Comparison of ENCODE assay signal across 12 cellular contexts in the genomic region with DNA sequence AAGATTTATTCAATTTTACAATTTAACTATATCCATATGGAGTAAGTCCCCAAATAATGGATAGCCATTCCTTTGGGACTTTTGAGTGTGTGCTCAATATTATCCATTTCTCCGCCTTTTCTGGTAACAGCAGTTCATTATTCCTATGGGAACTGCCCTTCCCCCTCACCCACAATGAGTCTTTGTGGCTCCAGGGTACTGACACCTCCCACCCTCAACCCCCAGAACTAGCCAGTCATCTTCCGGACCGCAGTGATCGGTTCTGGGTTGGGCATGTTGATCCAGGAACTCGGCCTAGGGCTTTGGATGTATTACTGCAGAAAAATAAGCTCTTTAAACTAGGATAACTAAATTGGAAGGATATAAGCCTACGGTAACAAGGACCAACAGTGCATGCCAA. TPM values are rescaled to one million over a fixed set of nuclear protein-coding genes. Genes with fewer than 3 reads are reported as not detected.
DNase-seq lines count a peak whose midpoint lies in the region; ATAC-seq and TF ChIP-seq lines count a peak whose summit lies in the region.
"Had no signal": no experiment of that assay in that cellular context is flagged by ENCODE, and none has a peak within 500 bp of the region (broad histone marks: within the 10 kb centered on the region; RNA-seq: fewer than 3 reads in every experiment).

No MANE protein-coding gene starts in this region.

- H3K27me3 Mint-ChIP-seq in activated T-cell treated with anti-CD3 and anti-CD28 coated beads, Interleukin-2, amount 50 U/mL, for 4 hours (ENCODE audit: low read depth), result peaks cover 60% of the 10 kb centered on the region
- H3K27me3 Mint-ChIP-seq in activated B cell treated with CpG ODN at 0.5 μM for 24 hours, result peaks cover 58% of the 10 kb centered on the region

- H3K4me3 Mint-ChIP-seq in activated T-cell treated with anti-CD3 and anti-CD28 coated beads, Interleukin-2, amount 50 U/mL, for 4 hours, result peak overlapping the region; percentile 7
- H3K4me3 Mint-ChIP-seq in activated B cell treated with CpG ODN at 0.5 μM for 24 hours, result peak overlapping the region; percentile 28
- H3K4me3 Mint-ChIP-seq: natural killer cell had no signal

- H3K4me1 ChIP-seq in smooth muscle cell (ENCODE audit: low read depth) (peaks cover 7% of the 10 kb centered on the region), HAP-1 (no peaks in the 10 kb centered on the region)

- H3K36me3 ChIP-seq in smooth muscle cell (ENCODE audit: low read depth) (no peaks in the 10 kb centered on the region), HAP-1 (replicated peaks) (no peaks in the 10 kb centered on the region)

- no peaks in the 10 kb centered on the region for H3K9me3 Mint-ChIP-seq in activated T-cell treated with anti-CD3 and anti-CD28 coated beads, Interleukin-2, amount 50 U/mL, for 4 hours
- no peaks in the 10 kb centered on the region for H3K9me3 Mint-ChIP-seq in activated B cell treated with CpG ODN at 0.5 μM for 24 hours
- H3K9me3 Mint-ChIP-seq: natural killer cell had no signal

- peaks cover 9% of the 10 kb centered on the region for H3F3A ChIP-seq in smooth muscle cell (ENCODE audit: low read depth)

- intact Hi-C loops in activated B cell treated with CpG ODN at 0.5 μM for 24 hours (cut with micrococcal nuclease), result no loop called here
- intact Hi-C loops in left cardiac atrium (cut with DNase I), result loop anchor here in 1 of 2 donors (10.0 kb wide), 1 partner anchor 129 kb away; no protein-coding TSS in a partner anchor

- POLR2A ChIA-PET in activated B cell treated with CpG ODN at 0.5 μM for 24 hours (lab: Charles Lee), result no interaction called here

- no peaks in the 10 kb centered on the region for H3K36me3 Mint-ChIP-seq in activated T-cell treated with anti-CD3 and anti-CD28 coated beads, Interleukin-2, amount 50 U/mL, for 4 hours (ENCODE audit: insufficient read depth)
- no peaks in the 10 kb centered on the region for H3K36me3 Mint-ChIP-seq in activated B cell treated with CpG ODN at 0.5 μM for 24 hours (ENCODE audit: low read depth)
- H3K36me3 Mint-ChIP-seq: natural killer cell had no signal

- no peak for TF ChIP-seq CTCF in activated B cell treated with CpG ODN at 0.5 μM for 24 hours (IDR thresholded peaks at IDR 0.05)
- TF ChIP-seq CTCF in smooth muscle cell (IDR thresholded peaks at IDR 0.05; ENCODE audit: borderline replicate concordance, insufficient read depth, poor library complexity, severe bottlenecking), result no peak

- in situ Hi-C loops in HAP-1 (cut with MboI; ENCODE audit: low sequenced_read_pairs), result no loop called here

- WGBS in smooth muscle cell (ENCODE audit: low lambda C conversion rate), result 74% methylated on average over 6 of the region's 6 CpGs

- peak overlapping the region; percentile 91 for H3K4me3 ChIP-seq in smooth muscle cell
- no peak overlapping the region for H3K4me3 ChIP-seq in HAP-1

- H3K9ac ChIP-seq in smooth muscle cell (ENCODE audit: low read depth), result no peak overlapping the region

- H3K4me2 ChIP-seq in smooth muscle cell, result peak overlapping the region; percentile 98

- H2AFZ ChIP-seq in smooth muscle cell (ENCODE audit: low read depth), result no peak overlapping the region

- no peaks in the 10 kb centered on the region for H3K27me3 ChIP-seq in smooth muscle cell (ENCODE audit: low read depth)
- H3K27me3 ChIP-seq in HAP-1 (ENCODE audit: low read depth), result peaks cover 32% of the 10 kb centered on the region

- DNase-seq in activated T-cell treated with anti-CD3 and anti-CD28 coated beads, Interleukin-2, amount 50 U/mL, for 4 hours, result no peak
- DNase-seq in activated T-cell treated with anti-CD3 and anti-CD28 coated beads for 4 hours, result no peak
- DNase-seq in activated B cell treated with CpG ODN at 0.5 μM for 24 hours, result no peak
- DNase-seq in inferior parietal cortex (ENCODE audit: extremely low spot score), result peak; percentile 80
- DNase-seq in smooth muscle cell (lab: John Stamatoyannopoulos, UW; ENCODE audit: unreplicated experiment), result no peak
- DNase-seq in foreskin melanocyte, result no peak
- no peak for DNase-seq in HAP-1 (ENCODE audit: low spot score in 2 of 2)
- no peak for DNase-seq in left cardiac atrium
- DNase-seq: activated CD4-positive, CD25-positive, alpha-beta regulatory T cell treated with anti-CD3 and anti-CD28 coated beads, Interleukin-2, amount 50 U/mL, for 72 hours; activated effector memory CD4-positive, alpha-beta T cell treated with Interleukin-2 at 50 U/mL for 16 hours; natural killer cell; NCI-H446 treated with DMSO at 0.1 percent for 48 hours had no signal

- peaks cover 11% of the 10 kb centered on the region for H3K4me1 Mint-ChIP-seq in activated T-cell treated with anti-CD3 and anti-CD28 coated beads, Interleukin-2, amount 50 U/mL, for 4 hours (ENCODE audit: low read depth)
- H3K4me1 Mint-ChIP-seq in activated B cell treated with CpG ODN at 0.5 μM for 24 hours, result peaks cover 10% of the 10 kb centered on the region

- H3K79me2 ChIP-seq in smooth muscle cell (ENCODE audit: low read depth), result peaks cover 23% of the 10 kb centered on the region

- H3K27ac ChIP-seq in smooth muscle cell (ENCODE audit: low read depth), result no peak overlapping the region

- no peak for ATAC-seq in activated T-cell treated with anti-CD3 and anti-CD28 coated beads, Interleukin-2, amount 50 U/mL, for 4 hours
- ATAC-seq in activated B cell treated with CpG ODN at 0.5 μM for 24 hours (ENCODE audit: low read depth) (no peak), left cardiac atrium (no peak)
- ATAC-seq: natural killer cell had no signal

- no peak overlapping the region for H3K27ac Mint-ChIP-seq in activated B cell treated with CpG ODN at 0.5 μM for 24 hours
- H3K27ac Mint-ChIP-seq: natural killer cell had no signal

- CTCF ChIA-PET in activated B cell treated with CpG ODN at 0.5 μM for 24 hours (lab: Charles Lee), result no interaction called here

- no peaks in the 10 kb centered on the region for H3K9me3 ChIP-seq in smooth muscle cell (replicated peaks; ENCODE audit: low read depth)
- no peaks in the 10 kb centered on the region for H3K9me3 ChIP-seq in HAP-1

- H4K20me1 ChIP-seq in smooth muscle cell (ENCODE audit: low read depth), result no peaks in the 10 kb centered on the region

RNA-seq across cellular contexts. Expression of gene HECW2, which starts 0.8 kb away (rescaled TPM):
- 1 to 10 TPM; 1.0 to 2.2 (median 2.0) TPM for total RNA-seq in activated T-cell treated with anti-CD3 and anti-CD28 coated beads, Interleukin-2, amount 50 U/mL, for 4 hours
- total RNA-seq in activated B cell treated with CpG ODN at 0.5 μM for 24 hours (0.69 and 1.4 TPM in 2 replicates), smooth muscle cell (11.0 and 15.0 TPM in 2 replicates), left cardiac atrium (10 to 100 TPM; 17.7 to 21.2 TPM)
- 3.5 and 3.9 TPM in 2 replicates for polyA plus RNA-seq in smooth muscle cell

RNA-seq across cellular contexts. Expression of gene CCDC150, which starts 45.4 kb away (rescaled TPM):
- total RNA-seq in activated T-cell treated with anti-CD3 and anti-CD28 coated beads, Interleukin-2, amount 50 U/mL, for 4 hours, result 1 to 10 TPM; 4.2 to 4.8 (median 4.5) TPM
- 2.3 and 2.6 TPM in 2 replicates for total RNA-seq in activated B cell treated with CpG ODN at 0.5 μM for 24 hours
- 2.0 and 10.3 TPM in 2 replicates for total RNA-seq in smooth muscle cell
- 2.5 and 3.7 TPM in 2 replicates for polyA plus RNA-seq in smooth muscle cell
- total RNA-seq in left cardiac atrium, result 1 to 10 TPM; 1.5 to 2.5 TPM
